1 cellular context compared by ENCODE assay signal in the genomic region with DNA sequence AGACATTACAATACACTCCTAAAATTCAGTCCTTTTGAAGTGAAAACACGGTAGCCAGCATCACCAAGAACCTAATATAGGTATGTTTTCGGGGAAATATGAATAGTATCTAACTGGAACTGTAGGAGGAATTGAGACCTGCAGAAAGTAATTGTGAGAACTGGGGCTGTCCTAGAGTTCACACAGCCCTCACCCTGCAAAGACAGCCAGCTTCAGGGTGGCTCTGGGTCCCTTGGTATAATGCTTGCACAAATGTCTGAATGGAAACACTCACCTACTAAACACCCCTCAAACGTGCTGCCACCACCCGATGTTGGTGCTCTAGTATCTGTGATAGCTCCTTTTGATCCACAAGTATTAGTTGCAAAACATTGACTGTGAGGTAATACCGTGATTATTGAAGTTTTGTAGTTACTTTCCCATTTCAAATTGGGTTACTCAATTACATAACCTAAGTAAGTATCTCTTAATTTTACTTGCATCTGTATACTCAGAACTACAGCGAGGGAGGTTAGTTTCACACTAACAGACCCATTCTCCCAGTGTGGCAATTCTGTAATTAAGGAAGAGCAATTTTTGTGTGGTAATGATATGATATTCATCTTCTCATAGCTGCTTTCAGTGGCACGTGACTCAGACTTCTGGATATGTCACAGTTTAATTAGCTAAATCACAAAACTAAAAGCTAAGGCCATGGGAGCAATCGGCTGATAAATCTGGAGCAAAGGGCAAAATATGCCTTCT.
TF ChIP-seq lines count a peak whose summit lies in the region.

No MANE protein-coding gene starts in this region.

TF ChIP-seq in WTC11, 78 proteins besides CTCF, POLR2A, EP300 and RAD21 (continued from another document):
- TF ChIP-seq, protein P1, sequence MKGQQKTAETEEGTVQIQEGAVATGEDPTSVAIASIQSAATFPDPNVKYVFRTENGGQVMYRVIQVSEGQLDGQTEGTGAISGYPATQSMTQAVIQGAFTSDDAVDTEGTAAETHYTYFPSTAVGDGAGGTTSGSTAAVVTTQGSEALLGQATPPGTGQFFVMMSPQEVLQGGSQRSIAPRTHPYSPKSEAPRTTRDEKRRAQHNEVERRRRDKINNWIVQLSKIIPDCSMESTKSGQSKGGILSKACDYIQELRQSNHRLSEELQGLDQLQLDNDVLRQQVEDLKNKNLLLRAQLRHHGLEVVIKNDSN (CRISPR knock-in tag; IDR thresholded peaks at IDR 0.05): no peak
